ENCODE assay signal across 28 cellular contexts in the genomic region with DNA sequence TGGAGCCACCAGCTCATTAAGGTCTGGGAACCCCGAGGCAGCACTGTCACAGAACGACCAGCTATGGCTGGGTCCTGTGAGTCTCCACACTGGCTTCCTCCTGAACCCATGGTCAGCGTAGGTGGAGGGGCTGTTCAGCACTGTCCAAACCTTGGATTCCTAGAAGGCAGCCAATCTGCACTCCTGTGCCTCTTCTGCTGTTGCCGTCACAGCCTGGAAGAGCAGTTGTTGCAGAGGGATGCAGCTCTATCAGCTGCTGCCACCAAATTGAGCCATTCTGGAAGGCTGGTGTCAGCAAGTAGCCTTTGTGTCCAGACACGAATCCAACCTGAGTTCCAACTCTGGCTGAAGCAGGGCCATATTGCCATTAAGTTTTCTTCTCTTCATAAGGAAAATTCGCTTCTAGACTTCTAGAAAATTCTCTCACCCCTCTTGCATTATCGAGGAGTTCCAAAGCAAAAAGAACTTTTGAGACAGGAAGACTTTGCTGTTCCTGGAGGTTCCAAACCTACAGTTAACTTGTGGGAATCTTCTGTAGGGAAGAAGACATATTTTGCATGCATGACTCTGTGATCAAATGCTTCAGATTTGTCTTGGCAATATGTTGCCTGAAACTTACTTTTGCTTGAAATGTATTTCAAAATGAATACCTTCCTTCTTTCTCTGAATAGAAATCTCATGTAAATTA.
"Had no signal": no experiment of that assay in that cellular context is flagged by ENCODE, and none has a peak within 500 bp of the region (broad histone marks: within the 10 kb centered on the region; RNA-seq: fewer than 3 reads in every experiment).

No MANE protein-coding gene starts in this region.

- H3K27me3 ChIP-seq: ascending aorta, esophagus squamous epithelium, gastroesophageal sphincter had no signal

- H3K9me3 Mint-ChIP-seq: activated CD4-positive, alpha-beta memory T cell treated with anti-CD3 and anti-CD28 coated beads, Interleukin-2, amount 10 ng/mL, durations not matched to agents 7 days and 5 days; activated CD4-positive, alpha-beta T cell treated with anti-CD3 and anti-CD28 coated beads, Interleukin-2, amount 10 ng/mL, durations not matched to agents 7 days and 5 days; activated naive CD4-positive, alpha-beta T cell treated with anti-CD3 and anti-CD28 coated beads, Interleukin-2, amount 10 ng/mL, durations not matched to agents 7 days and 5 days; activated naive CD4-positive, alpha-beta T cell treated with anti-CD3 and anti-CD28 coated beads, Interleukin-2, amount 50 U/mL, for 72 hours; activated naive CD8-positive, alpha-beta T cell treated with anti-CD3 and anti-CD28 coated beads, Interleukin-2, amount 10 ng/mL, durations not matched to agents 7 days and 5 days; activated T-cell treated with anti-CD3 and anti-CD28 coated beads, Interleukin-2, amount 50 U/mL, for 24 hours; activated T-cell treated with anti-CD3 and anti-CD28 coated beads, Interleukin-2, amount 50 U/mL, for 72 hours; brain; central memory CD8-positive, alpha-beta T cell; dendritic cell treated with granulocyte-macrophage colony-stimulating factor and Interleukin-4, amounts not matched to agents 40 ng/mL and 50 ng/mL, for 4 days had no signal

- H3K4me1 Mint-ChIP-seq: activated CD4-positive, alpha-beta memory T cell treated with anti-CD3 and anti-CD28 coated beads, Interleukin-2, amount 10 ng/mL, durations not matched to agents 7 days and 5 days; activated CD4-positive, alpha-beta T cell treated with anti-CD3 and anti-CD28 coated beads, Interleukin-2, amount 10 ng/mL, durations not matched to agents 7 days and 5 days; activated naive CD4-positive, alpha-beta T cell treated with anti-CD3 and anti-CD28 coated beads, Interleukin-2, amount 10 ng/mL, durations not matched to agents 7 days and 5 days; activated naive CD8-positive, alpha-beta T cell treated with anti-CD3 and anti-CD28 coated beads, Interleukin-2, amount 10 ng/mL, durations not matched to agents 7 days and 5 days; brain; central memory CD8-positive, alpha-beta T cell had no signal

- ATAC-seq: activated naive CD4-positive, alpha-beta T cell treated with anti-CD3 and anti-CD28 coated beads, Interleukin-2, amount 50 U/mL, for 72 hours; activated T-cell treated with anti-CD3 and anti-CD28 coated beads, Interleukin-2, amount 50 U/mL, for 72 hours; gastroesophageal sphincter had no signal

- DNase-seq: activated CD4-positive, alpha-beta memory T cell treated with anti-CD3 and anti-CD28 coated beads, Interleukin-2, amount 10 ng/mL, durations not matched to agents 7 days and 5 days; activated CD4-positive, alpha-beta T cell treated with anti-CD3 and anti-CD28 coated beads for 1 hour; activated CD4-positive, alpha-beta T cell treated with anti-CD3 and anti-CD28 coated beads for 4 hours; activated CD4-positive, alpha-beta T cell treated with anti-CD3 and anti-CD28 coated beads, Interleukin-2, amount 10 ng/mL, durations not matched to agents 7 days and 5 days; activated CD4-positive, alpha-beta T cell treated with anti-CD3 and anti-CD28 coated beads, Interleukin-2, amount 50 U/mL, for 4 hours; activated CD8-positive, alpha-beta memory T cell treated with anti-CD3 and anti-CD28 coated beads, Interleukin-2, amount 50 U/mL, for 48 hours; activated gamma-delta T cell; activated naive CD4-positive, alpha-beta T cell; activated naive CD4-positive, alpha-beta T cell treated with anti-CD3 and anti-CD28 coated beads, Interleukin-2, amount 10 ng/mL, durations not matched to agents 7 days and 5 days; activated naive CD8-positive, alpha-beta T cell treated with anti-CD3 and anti-CD28 coated beads, Interleukin-2, amount 10 ng/mL, durations not matched to agents 7 days and 5 days; activated T-cell treated with anti-CD3 and anti-CD28 coated beads for 4 hours; activated T-cell treated with anti-CD3 and anti-CD28 coated beads, Interleukin-2, amount 50 U/mL, for 24 hours; activated T-cell treated with anti-CD3 and anti-CD28 coated beads, Interleukin-2, amount 50 U/mL, for 72 hours; effector CD4-positive, alpha-beta T cell; esophagus squamous epithelium; foreskin melanocyte; T-helper 2 cell had no signal

- H3K27ac Mint-ChIP-seq: activated CD4-positive, alpha-beta memory T cell treated with anti-CD3 and anti-CD28 coated beads, Interleukin-2, amount 10 ng/mL, durations not matched to agents 7 days and 5 days; activated CD4-positive, alpha-beta T cell treated with anti-CD3 and anti-CD28 coated beads, Interleukin-2, amount 10 ng/mL, durations not matched to agents 7 days and 5 days; activated naive CD4-positive, alpha-beta T cell treated with anti-CD3 and anti-CD28 coated beads, Interleukin-2, amount 10 ng/mL, durations not matched to agents 7 days and 5 days; activated naive CD4-positive, alpha-beta T cell treated with anti-CD3 and anti-CD28 coated beads, Interleukin-2, amount 50 U/mL, for 72 hours; activated naive CD8-positive, alpha-beta T cell treated with anti-CD3 and anti-CD28 coated beads, Interleukin-2, amount 10 ng/mL, durations not matched to agents 7 days and 5 days; activated T-cell treated with anti-CD3 and anti-CD28 coated beads, Interleukin-2, amount 50 U/mL, for 24 hours; activated T-cell treated with anti-CD3 and anti-CD28 coated beads, Interleukin-2, amount 50 U/mL, for 72 hours had no signal

- FAIRE-seq: bronchial epithelial cell, endometrium, endothelial cell of umbilical vein had no signal

- H3K9me3 ChIP-seq: ascending aorta, esophagus squamous epithelium, gastroesophageal sphincter had no signal

- H3K4me1 ChIP-seq: ascending aorta, esophagus squamous epithelium, gastroesophageal sphincter had no signal

- H3K27ac ChIP-seq: ascending aorta, coronary artery, epithelial cell of prostate, esophagus squamous epithelium, gastroesophageal sphincter had no signal

- H3K4me3 Mint-ChIP-seq: activated CD4-positive, alpha-beta memory T cell treated with anti-CD3 and anti-CD28 coated beads, Interleukin-2, amount 10 ng/mL, durations not matched to agents 7 days and 5 days; activated CD4-positive, alpha-beta T cell treated with anti-CD3 and anti-CD28 coated beads, Interleukin-2, amount 10 ng/mL, durations not matched to agents 7 days and 5 days; activated naive CD4-positive, alpha-beta T cell treated with anti-CD3 and anti-CD28 coated beads, Interleukin-2, amount 10 ng/mL, durations not matched to agents 7 days and 5 days; activated naive CD8-positive, alpha-beta T cell treated with anti-CD3 and anti-CD28 coated beads, Interleukin-2, amount 10 ng/mL, durations not matched to agents 7 days and 5 days; activated T-cell treated with anti-CD3 and anti-CD28 coated beads, Interleukin-2, amount 50 U/mL, for 24 hours; activated T-cell treated with anti-CD3 and anti-CD28 coated beads, Interleukin-2, amount 50 U/mL, for 72 hours; brain; central memory CD8-positive, alpha-beta T cell; dendritic cell treated with granulocyte-macrophage colony-stimulating factor and Interleukin-4, amounts not matched to agents 40 ng/mL and 50 ng/mL, for 4 days had no signal

- H3K4me3 ChIP-seq: ascending aorta, coronary artery, esophagus squamous epithelium, gastroesophageal sphincter had no signal

- H3K36me3 ChIP-seq: ascending aorta, esophagus squamous epithelium, gastroesophageal sphincter had no signal

- H3K36me3 Mint-ChIP-seq: activated naive CD4-positive, alpha-beta T cell treated with anti-CD3 and anti-CD28 coated beads, Interleukin-2, amount 10 ng/mL, durations not matched to agents 7 days and 5 days; activated naive CD4-positive, alpha-beta T cell treated with anti-CD3 and anti-CD28 coated beads, Interleukin-2, amount 50 U/mL, for 72 hours; activated naive CD8-positive, alpha-beta T cell treated with anti-CD3 and anti-CD28 coated beads, Interleukin-2, amount 10 ng/mL, durations not matched to agents 7 days and 5 days; brain had no signal
